Comparison of ENCODE assay signal across 8 cellular contexts in the genomic region with DNA sequence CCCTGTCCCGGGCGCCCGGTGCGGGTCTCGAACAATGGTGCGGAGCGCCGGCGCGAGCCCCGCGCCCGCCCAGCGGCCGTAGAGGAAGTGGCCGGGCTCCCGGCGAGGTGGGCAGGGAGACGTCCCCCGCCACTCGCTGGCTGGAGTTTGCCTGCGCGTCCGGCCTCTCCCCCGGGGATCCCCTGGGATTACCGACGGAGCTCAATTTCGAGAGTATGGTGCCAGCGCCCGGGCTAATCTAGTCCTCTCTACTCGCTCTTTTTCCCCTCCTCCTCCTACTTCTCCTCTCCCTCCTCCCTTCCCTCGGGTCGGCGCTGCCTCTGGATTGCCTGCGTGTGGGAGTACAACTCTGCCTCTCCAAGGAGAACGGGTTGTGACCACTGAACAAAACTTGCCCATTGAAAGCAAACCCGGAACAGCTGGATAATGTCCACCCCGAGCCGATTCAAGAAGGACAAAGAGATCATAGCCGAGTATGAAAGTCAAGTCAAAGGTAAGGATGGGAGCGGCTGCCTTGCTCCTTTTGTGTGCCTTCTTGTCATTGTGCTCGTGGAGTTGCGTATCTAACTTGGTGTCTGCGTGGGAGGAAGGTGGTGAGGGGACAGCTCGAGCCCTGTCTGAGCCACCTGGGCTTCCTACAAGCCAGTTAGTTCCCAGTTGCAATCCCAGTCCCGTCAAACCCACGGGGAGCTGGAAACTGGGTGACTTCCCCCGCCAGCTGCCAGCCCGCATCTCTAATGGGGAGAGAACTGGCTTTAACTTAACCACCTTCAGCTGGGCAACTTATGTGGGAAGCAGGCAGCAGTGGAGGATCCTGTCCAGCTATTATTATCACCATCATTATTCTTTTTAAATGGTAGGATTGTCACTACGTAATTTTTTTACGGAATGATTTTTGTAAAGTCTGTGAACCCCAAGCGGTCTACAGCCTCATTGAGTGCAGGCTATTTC. TPM values are rescaled to one million over a fixed set of nuclear protein-coding genes. Genes with fewer than 3 reads are reported as not detected.
DNase-seq lines count a peak whose midpoint lies in the region; ATAC-seq and TF ChIP-seq lines count a peak whose summit lies in the region.

SRGAP1 (plus strand) TSS at position 310 of the 951 bp plus-strand sequence; CDS start at position 427, 117 bp downstream.

- peak; percentile 60 for DNase-seq in CD1c-positive myeloid dendritic cell (ENCODE audit: extremely low spot score)
- DNase-seq in HPDE6-E6E7 (ENCODE audit: extremely low spot score) = peak; percentile 22
- peak in 1 of 2 experiments; percentile 58 for DNase-seq in PC-9
- DNase-seq in kidney glomerular epithelial cell (lab: John Stamatoyannopoulos, UW) = peak; percentile 79
- no peak for DNase-seq in NK-92 (lab: John Stamatoyannopoulos, UW; ENCODE audit: unreplicated experiment)

- peak within 1 kb of the TSS; percentile 85 for H3K4me2 ChIP-seq in PC-9

- peak within 1 kb of the TSS; percentile 85 for H2AFZ ChIP-seq in PC-9

- intact Hi-C loops in PC-9 (cut with micrococcal nuclease; ENCODE audit: unreplicated experiment) = loop anchor here (1.0 to 10.0 kb wide), 9 partner anchors 58 to 412 kb away; no protein-coding TSS in a partner anchor

- TF ChIP-seq CTCF in PC-9 (conservative IDR thresholded peaks at IDR 0.05) = no peak

- H3K36me3 ChIP-seq in PC-9 (ENCODE audit: low read depth) (no peaks in the 10 kb centered on the region), skeletal muscle tissue (ENCODE audit: control insufficient read depth in 3 of 3, insufficient read depth in 3 of 3, low read length in 3 of 3) (no peaks in the 10 kb centered on the region)

- CTCF ChIA-PET in PC-9 (lab: Charles Lee) = interaction anchor here (0.7 to 1.8 kb wide), 5 partner anchors 15 to 410 kb away, joined by 3 to 8 read pairs (median 3); partner anchors contain the start of gene KICS2

- no peaks in the 10 kb centered on the region for H3K9me2 ChIP-seq in PC-9 (ENCODE audit: insufficient read depth)

- peak within 1 kb of the TSS; percentile 65 for H3K27ac ChIP-seq in PC-9
- H3K27ac ChIP-seq in cingulate gyrus (ENCODE audit: low read depth, low read length) = peak within 1 kb of the TSS; percentile 88
- peak within 1 kb of the TSS; percentile 68 for H3K27ac ChIP-seq in skeletal muscle tissue (ENCODE audit: low read depth, low read length)

- H3K27me3 ChIP-seq in PC-9 (ENCODE audit: insufficient read depth, low read depth) (no peaks in the 10 kb centered on the region), skeletal muscle tissue (ENCODE audit: control insufficient read depth in 3 of 3, insufficient read depth in 3 of 3, low read length in 3 of 3) (no peaks in the 10 kb centered on the region)

- H3K4me3 ChIP-seq in PC-9 = peak within 1 kb of the TSS; percentile 97
- peak within 1 kb of the TSS; percentile 87 to 94 (median 88) for H3K4me3 ChIP-seq in skeletal muscle tissue (ENCODE audit: low read length in 3 of 3)

- peaks cover 55% of the 10 kb centered on the region for H3K79me2 ChIP-seq in PC-9 (ENCODE audit: low read depth)

- peak; percentile 24 for ATAC-seq in GM19023 (IDR thresholded peaks at IDR 0.05; ENCODE audit: unreplicated experiment)

- peak within 1 kb of the TSS; percentile 79 to 86 (median 81) for H3K9ac ChIP-seq in skeletal muscle tissue (ENCODE audit: low read depth in 1 of 3, low read length in 3 of 3)

- BruUV-seq in PC-9 (replicated peaks; lab: Mats Ljungman, UMichigan) = TSS peak; percentile 48

- H3K4me1 ChIP-seq in PC-9 (replicated peaks; ENCODE audit: insufficient read depth) (peaks cover 37% of the 10 kb centered on the region), skeletal muscle tissue (ENCODE audit: control insufficient read depth in 3 of 3, insufficient read depth in 3 of 3, low read length in 3 of 3) (peaks cover 7 to 23% (median 13%) of the 10 kb centered on the region in 3 donors)

- H3K9me3 ChIP-seq in PC-9 (ENCODE audit: insufficient read depth, low read depth) (no peaks in the 10 kb centered on the region), skeletal muscle tissue (ENCODE audit: control insufficient read depth in 3 of 3, low read length in 3 of 3) (no peaks in the 10 kb centered on the region)

- H4K20me1 ChIP-seq in PC-9 (ENCODE audit: insufficient read depth) = no peaks in the 10 kb centered on the region

- H3F3A ChIP-seq in PC-9 (ENCODE audit: insufficient read depth, low read depth) = peaks cover 16% of the 10 kb centered on the region

- POLR2A ChIA-PET in PC-9 (lab: Charles Lee; ENCODE audit: unreplicated experiment) = interaction anchor here (0.5 to 0.6 kb wide), 2 partner anchors 19 to 71 kb away, joined by 4 read pairs; no protein-coding TSS in a partner anchor

RNA-seq across cellular contexts. Expression of gene SRGAP1, which starts in this region (rescaled TPM):
- 18.0 and 24.5 TPM in 2 replicates for total RNA-seq in PC-9 (2021)
- total RNA-seq in skeletal muscle tissue = 5.7 TPM
